29 cellular contexts compared by ENCODE assay signal in genomic region chr4:136867465-136867864, GRCh38.
A peak's percentile ranks its signal among the peaks of the same experiment; 100 is the strongest.
DNase-seq lines count a peak whose midpoint lies in the region; ATAC-seq, FAIRE-seq and TF ChIP-seq lines count a peak whose summit lies in the region.
"Had no signal": no experiment of that assay in that cellular context is flagged by ENCODE, and none has a peak within 500 bp of the region (broad histone marks: within the 10 kb centered on the region; RNA-seq: fewer than 3 reads in every experiment).

No MANE protein-coding gene starts in this region.

- no peak overlapping the region for H2AK5ac ChIP-seq in mesendoderm (ENCODE audit: low read length)

- DNase-seq in HepG2 (ENCODE audit: low spot score) (no peak), right lobe of liver (no peak), bronchial epithelial cell (ENCODE audit: low read depth) (no peak), mesendoderm (peak; percentile 23), NCI-H2029 treated with DMSO at 0.1 percent for 48 hours (lab: John Stamatoyannopoulos, UW) (no peak), NCI-H345 treated with DMSO at 0.1 percent for 48 hours (lab: John Stamatoyannopoulos, UW; ENCODE audit: unreplicated experiment) (no peak), ovary (no peak)
- no peak for DNase-seq in stimulated activated CD8-positive, alpha-beta memory T cell treated with anti-CD3 and anti-CD28 coated beads, Interleukin-4, amount 100 ng/mL, for 48 hours
- DNase-seq: 8988T; ACHN; BE2C; CD8-positive, alpha-beta memory T cell; DMS 273 treated with DMSO at 0.1 percent for 48 hours; DMS79; EL; GF-D8; Kasumi-1; NCI-H1105; NCI-H1436 treated with DMSO at 0.1 percent for 48 hours; NCI-H187 treated with DMSO at 0.1 percent for 48 hours; NCI-H2107; NCI-H446; NCI-H524 treated with DMSO at 0.1 percent for 48 hours; Right ventricle myocardium superior; RPMI8226 had no signal

- peak; percentile 51; the same call in 2 of the 3 replicates for ATAC-seq in HepG2
- no peak for ATAC-seq in right lobe of liver
- ATAC-seq: HCT116, K562 had no signal

- H3K4me1 ChIP-seq in HepG2 (ENCODE audit: insufficient read depth, low read length), result no peaks in the 10 kb centered on the region
- H3K4me1 ChIP-seq in right lobe of liver, result no peaks in the 10 kb centered on the region
- no peaks in the 10 kb centered on the region for H3K4me1 ChIP-seq in mesendoderm (ENCODE audit: control insufficient read depth, low read depth, low read length)
- H3K4me1 ChIP-seq in ovary (ENCODE audit: insufficient read depth), result no peaks in the 10 kb centered on the region
- H3K4me1 ChIP-seq: SJSA1 had no signal

- H3K4me3 ChIP-seq in HepG2 (replicated peaks in 1 of 3; ENCODE audit: insufficient read depth in 1 of 3, low read depth in 2 of 3, low read length in 3 of 3) (no peak overlapping the region), right lobe of liver (no peak overlapping the region), bronchial epithelial cell (ENCODE audit: low read depth, low read length) (no peak overlapping the region), mesendoderm (ENCODE audit: low read length) (no peak overlapping the region), ovary (no peak overlapping the region)
- H3K4me3 ChIP-seq: K562, SJSA1 had no signal

- intact Hi-C loops in HepG2 (cut with micrococcal nuclease; ENCODE audit: unreplicated experiment) (no loop called here), right lobe of liver (cut with DNase I) (no loop called here), ovary (cut with DNase I) (no loop called here)

- H3K27ac ChIP-seq in HepG2 (ENCODE audit: extremely low read length, insufficient read depth, low read length) (no peak overlapping the region), right lobe of liver (no peak overlapping the region), mesendoderm (ENCODE audit: low read depth, low read length) (no peak overlapping the region), ovary (no peak overlapping the region)
- H3K27ac ChIP-seq: SJSA1 had no signal

- CTCF ChIA-PET in HepG2 (lab: Yijun Ruan, JAX; ENCODE audit: low intra/inter-chr PET ratio, low total read pairs), result no interaction called here

- H3K4me2 ChIP-seq in HepG2 (ENCODE audit: low read depth, low read length) (no peak overlapping the region), mesendoderm (ENCODE audit: low read length) (no peak overlapping the region)

- H3K36me3 ChIP-seq in HepG2 (replicated peaks in 1 of 2; ENCODE audit: control insufficient read depth in 1 of 2, insufficient read depth in 2 of 2, low read length in 2 of 2) (no peaks in the 10 kb centered on the region), right lobe of liver (no peaks in the 10 kb centered on the region), bronchial epithelial cell (ENCODE audit: control insufficient read depth, insufficient read depth, low read length) (no peaks in the 10 kb centered on the region), mesendoderm (ENCODE audit: control insufficient read depth, insufficient read depth, low read length) (no peaks in the 10 kb centered on the region), ovary (no peaks in the 10 kb centered on the region)
- H3K36me3 ChIP-seq: BE2C, SJSA1 had no signal

- H3K9me3 ChIP-seq in HepG2 (ENCODE audit: low read length) (no peaks in the 10 kb centered on the region), right lobe of liver (no peaks in the 10 kb centered on the region), ovary (no peaks in the 10 kb centered on the region)
- H3K9me3 ChIP-seq: BE2C, SJSA1 had no signal

- in situ Hi-C loops in HepG2 (cut with HindIII; ENCODE audit: extremely low pct_ligation_motif_present, low pct_unique_long_range_greater_than_20kb), result loop anchor here (10.0 kb wide), 1 partner anchor 1493 kb away; no protein-coding TSS in a partner anchor

- TF ChIP-seq RAD21 in HepG2 (CRISPR knock-in tag; IDR thresholded peaks at IDR 0.05), result no peak

- no peak overlapping the region for H2BK120ac ChIP-seq in mesendoderm (ENCODE audit: low read depth, low read length)

- no peaks in the 10 kb centered on the region; a peak in 1 of 5 replicates for H3K27me3 ChIP-seq in HepG2 (ENCODE audit: control insufficient read depth in 1 of 2, insufficient read depth in 2 of 2, low read length in 2 of 2)
- no peaks in the 10 kb centered on the region for H3K27me3 ChIP-seq in right lobe of liver
- H3K27me3 ChIP-seq in bronchial epithelial cell (ENCODE audit: control insufficient read depth, insufficient read depth, low read length), result no peaks in the 10 kb centered on the region
- H3K27me3 ChIP-seq in mesendoderm (ENCODE audit: insufficient read depth, low read length, poor library complexity), result no peaks in the 10 kb centered on the region
- H3K27me3 ChIP-seq in ovary, result no peaks in the 10 kb centered on the region
- H3K27me3 ChIP-seq: BE2C, SJSA1 had no signal

- H3K4ac ChIP-seq in mesendoderm (ENCODE audit: low read depth, low read length), result no peak overlapping the region

- H4K5ac ChIP-seq in mesendoderm (ENCODE audit: low read length), result no peak overlapping the region

- no peak overlapping the region for H2AFZ ChIP-seq in HepG2 (ENCODE audit: low read length)

- no peaks in the 10 kb centered on the region for H3K79me2 ChIP-seq in HepG2 (ENCODE audit: insufficient read depth, low read length)
- no peaks in the 10 kb centered on the region for H3K79me2 ChIP-seq in mesendoderm (ENCODE audit: control insufficient read depth, insufficient read depth, low read length)

- H2BK5ac ChIP-seq in mesendoderm (ENCODE audit: low read length), result no peak overlapping the region

- no peak for FAIRE-seq in HepG2 (lab: Jason Lieb, UNC)
- peak; percentile 7 for FAIRE-seq in bronchial epithelial cell (lab: Jason Lieb, UNC)
- FAIRE-seq: GM12891, K562 had no signal

- no peak overlapping the region for H2BK15ac ChIP-seq in mesendoderm (replicated peaks; ENCODE audit: low read depth)

- no peak for TF ChIP-seq CTCF in HepG2 (CRISPR knock-in tag; IDR thresholded peaks at IDR 0.05)
- TF ChIP-seq CTCF in right lobe of liver (IDR thresholded peaks at IDR 0.05), result no peak
- TF ChIP-seq CTCF in bronchial epithelial cell (IDR thresholded peaks at IDR 0.05; ENCODE audit: insufficient read depth, low read length, severe bottlenecking), result no peak
- TF ChIP-seq CTCF in ovary (IDR thresholded peaks at IDR 0.05), result no peak

- POLR2A ChIA-PET in HepG2 (lab: Yijun Ruan, JAX), result no interaction called here

- H3K18ac ChIP-seq in mesendoderm (ENCODE audit: low read length), result no peak overlapping the region

- H3K9ac ChIP-seq in HepG2 (ENCODE audit: insufficient read depth, low read depth, low read length) (no peak overlapping the region), mesendoderm (ENCODE audit: low read length) (no peak overlapping the region)

- 2% methylated on average over 10 of the region's 10 CpGs for WGBS in HepG2 (ENCODE audit: low lambda C conversion rate)
- WGBS in right lobe of liver (ENCODE audit: insufficient coverage, low coverage, low lambda C conversion rate, missing lambda C conversion rate), result 68% methylated on average over 9 of the region's 10 CpGs
- no CpG with 5 or more reads among the region's 10 CpGs for WGBS in mesendoderm (ENCODE audit: extremely low coverage, insufficient coverage, low lambda C conversion rate)
- WGBS in ovary, 3 donors, result 90 to 93% (median 92%) methylated on average over 10 of the region's 10 CpGs

- TF ChIP-seq EP300 in HepG2 (IDR thresholded peaks at IDR 0.05; ENCODE audit: low read depth in 2 of 2, low read length in 2 of 2), result no peak
- TF ChIP-seq EP300 in HepG2 (CRISPR knock-in tag; IDR thresholded peaks at IDR 0.05; ENCODE audit: borderline replicate concordance), result no peak
- TF ChIP-seq EP300 in ovary (IDR thresholded peaks at IDR 0.05), result no peak

- H4K8ac ChIP-seq in mesendoderm (ENCODE audit: low read depth, low read length), result no peak overlapping the region

- peak overlapping the region; percentile 19 for H3K56ac ChIP-seq in mesendoderm (ENCODE audit: low read length)

- no peaks in the 10 kb centered on the region for H4K20me1 ChIP-seq in HepG2 (ENCODE audit: insufficient read depth, low read length)

- H3K23ac ChIP-seq in mesendoderm (ENCODE audit: low read length), result no peak overlapping the region

- no peaks in the 10 kb centered on the region for H3K79me1 ChIP-seq in mesendoderm (ENCODE audit: low read length)

- TF ChIP-seq POLR2A in HepG2 (IDR thresholded peaks at IDR 0.05; ENCODE audit: insufficient read depth in 1 of 2, low read depth in 2 of 2, low read length in 2 of 2) (no peak), right lobe of liver (IDR thresholded peaks at IDR 0.05) (no peak), ovary (IDR thresholded peaks at IDR 0.05) (no peak)

- BruUV-seq in HepG2 (replicated peaks; lab: Mats Ljungman, UMichigan), result no TSS peak

TF ChIP-seq in HepG2, 621 proteins besides CTCF, POLR2A, EP300 and RAD21:
- TF ChIP-seq ZNF256 (CRISPR knock-in tag; conservative IDR thresholded peaks at IDR 0.05) (no peak), FOXA1 (IDR thresholded peaks at IDR 0.05) (no peak), FOXA1 (CRISPR knock-in tag; IDR thresholded peaks at IDR 0.05) (no peak), U2AF2 (IDR thresholded peaks at IDR 0.05; ENCODE audit: low read depth, low read length) (no peak), NR2F6 (IDR thresholded peaks at IDR 0.05) (no peak), NR2F6 (CRISPR knock-in tag; IDR thresholded peaks at IDR 0.05) (no peak), YEATS2 (CRISPR knock-in tag; IDR thresholded peaks at IDR 0.05; ENCODE audit: borderline replicate concordance) (no peak), BORCS8-MEF2B (CRISPR knock-in tag; IDR thresholded peaks at IDR 0.05) (no peak), ZBTB7A (CRISPR knock-in tag; IDR thresholded peaks at IDR 0.05) (no peak), EED (CRISPR knock-in tag; IDR thresholded peaks at IDR 0.05) (no peak), REPIN1 (CRISPR knock-in tag; IDR thresholded peaks at IDR 0.05; ENCODE audit: borderline replicate concordance, low read depth) (no peak), NCOR1 (IDR thresholded peaks at IDR 0.05; ENCODE audit: borderline replicate concordance, low read length) (no peak), GLI4 (CRISPR knock-in tag; IDR thresholded peaks at IDR 0.05; ENCODE audit: borderline replicate concordance) (no peak), TFE3 (CRISPR knock-in tag; IDR thresholded peaks at IDR 0.05) (no peak)
